13 cellular contexts compared by ENCODE assay signal in genomic region chr3:170040283-170040907, GRCh38. TPM values are rescaled to one million over a fixed set of nuclear protein-coding genes. Genes with fewer than 3 reads are reported as not detected.
DNase-seq lines count a peak whose midpoint lies in the region; TF ChIP-seq lines count a peak whose summit lies in the region.
"Had no signal": no experiment of that assay in that cellular context is flagged by ENCODE, and none has a peak within 500 bp of the region (broad histone marks: within the 10 kb centered on the region; RNA-seq: fewer than 3 reads in every experiment).

No MANE protein-coding gene starts in this region.

- peaks cover 32% of the 10 kb centered on the region for H3K4me1 Mint-ChIP-seq in progenitor cell of endocrine pancreas (ENCODE audit: low read depth)

- in situ Hi-C loops in KBM-7 (cut with MboI; ENCODE audit: low pct_unique_long_range_greater_than_20kb, low sequenced_read_pairs), result no loop called here

- no peaks in the 10 kb centered on the region for H3K9me3 Mint-ChIP-seq in progenitor cell of endocrine pancreas (ENCODE audit: low read depth)
- H3K9me3 Mint-ChIP-seq: CD4-positive, alpha-beta memory T cell had no signal

- DNase-seq in NAMALWA (ENCODE audit: low spot score) (peak; percentile 26), progenitor cell of endocrine pancreas (ENCODE audit: low spot score, unreplicated experiment) (no peak), NCI-H446 treated with DMSO at 0.1 percent for 48 hours (lab: John Stamatoyannopoulos, UW) (no peak), KBM-7 (no peak)
- DNase-seq in activated effector memory CD4-positive, alpha-beta T cell treated with anti-CD3 and anti-CD28 coated beads, Interleukin-2, amount 50 U/mL, for 16 hours, result no peak
- DNase-seq: activated CD8-positive, alpha-beta memory T cell treated with anti-CD3 and anti-CD28 coated beads, Interleukin-2, amount 50 U/mL, for 48 hours; CD4-positive, alpha-beta memory T cell; MM.1S; right cardiac atrium; SHP77 treated with DMSO at 0.1 percent for 48 hours had no signal

- peak overlapping the region; percentile 84 for H3K4me3 Mint-ChIP-seq in progenitor cell of endocrine pancreas (ENCODE audit: low read depth)

- H3K4me3 ChIP-seq in GM12875 (ENCODE audit: low read depth, low read length) (peak overlapping the region; percentile 16), endocrine pancreas (ENCODE audit: control insufficient read depth, insufficient read depth, low read length) (peak overlapping the region; percentile 8)
- H3K4me3 ChIP-seq: coronary artery had no signal

- peak overlapping the region; percentile 95 for H3K27ac Mint-ChIP-seq in progenitor cell of endocrine pancreas

- no peaks in the 10 kb centered on the region for H3K9me3 ChIP-seq in endocrine pancreas (ENCODE audit: control insufficient read depth, low read length)

- H3K27me3 Mint-ChIP-seq in progenitor cell of endocrine pancreas, result no peaks in the 10 kb centered on the region
- H3K27me3 Mint-ChIP-seq: CD4-positive, alpha-beta memory T cell had no signal

- H3K9ac ChIP-seq in endocrine pancreas (ENCODE audit: control insufficient read depth, insufficient read depth, low read length), result no peak overlapping the region

- no peak for TF ChIP-seq CTCF in GM12875 (IDR thresholded peaks at IDR 0.05; ENCODE audit: borderline replicate concordance, insufficient read depth, low read depth, low read length)
- no peak for TF ChIP-seq CTCF in progenitor cell of endocrine pancreas (IDR thresholded peaks at IDR 0.05; ENCODE audit: unreplicated experiment)

- H3K36me3 Mint-ChIP-seq in progenitor cell of endocrine pancreas (ENCODE audit: insufficient read depth), result peaks cover 8% of the 10 kb centered on the region
- H3K36me3 Mint-ChIP-seq: CD4-positive, alpha-beta memory T cell had no signal

- H3K36me3 ChIP-seq in endocrine pancreas (ENCODE audit: control insufficient read depth, insufficient read depth, low read length), result no peaks in the 10 kb centered on the region

- H3K4me1 ChIP-seq in endocrine pancreas (ENCODE audit: control insufficient read depth, insufficient read depth, low read length), result peaks cover 7% of the 10 kb centered on the region

- no peaks in the 10 kb centered on the region for H3K27me3 ChIP-seq in endocrine pancreas (ENCODE audit: control insufficient read depth, insufficient read depth, low read length)

RNA-seq across cellular contexts. Expression of gene GPR160, which starts 2.6 kb away (rescaled TPM):
- 33.7 and 44.3 TPM in 2 replicates for total RNA-seq in progenitor cell of endocrine pancreas
